ENCODE assay signal across 27 cellular contexts in the genomic region with DNA sequence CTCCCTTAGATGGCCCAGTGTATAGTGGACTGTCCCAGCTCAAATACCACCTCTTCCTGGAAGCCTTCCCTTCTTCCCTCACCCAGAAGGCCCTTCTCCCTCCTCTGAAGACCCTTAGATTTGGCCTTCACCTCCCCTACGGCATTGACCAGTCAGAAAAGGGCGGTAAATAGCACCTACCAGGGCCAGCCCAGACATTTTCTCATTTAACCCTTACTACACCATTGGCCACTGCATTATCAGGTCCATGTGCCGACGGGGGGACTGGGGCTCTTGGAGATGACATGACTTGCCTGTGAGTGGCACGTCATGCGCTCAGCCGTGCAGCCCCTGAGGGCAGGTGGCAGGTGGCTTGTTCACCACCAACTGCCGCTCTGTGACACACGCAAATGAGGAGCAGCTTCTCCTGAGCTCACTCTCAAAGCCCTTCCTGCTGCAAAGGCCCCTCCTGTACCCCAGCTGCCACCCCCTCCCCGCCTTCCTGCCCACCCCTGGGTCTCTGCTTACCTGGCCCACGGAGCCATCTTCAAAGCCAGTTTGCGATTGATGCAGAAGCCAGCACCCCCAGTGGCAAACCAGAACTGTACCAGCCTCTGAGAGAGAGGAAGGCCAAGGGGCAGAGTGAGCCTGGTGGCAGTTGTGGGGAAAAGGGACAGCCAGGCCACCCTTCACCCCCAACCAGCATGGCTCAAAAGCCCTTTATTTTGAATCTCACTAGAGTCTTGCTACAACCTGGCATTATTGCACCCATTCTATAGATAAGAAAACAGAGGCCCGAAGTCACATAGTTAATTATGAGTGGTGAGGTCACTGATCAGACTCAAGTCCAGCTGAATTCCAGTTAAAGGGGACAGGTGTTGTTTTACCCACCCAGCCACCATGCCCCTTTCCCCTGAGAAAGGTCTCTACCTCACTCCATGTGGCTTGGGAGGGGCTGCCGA. TPM values are rescaled to one million over a fixed set of nuclear protein-coding genes. Genes with fewer than 3 reads are reported as not detected.
DNase-seq lines count a peak whose midpoint lies in the region; ATAC-seq and TF ChIP-seq lines count a peak whose summit lies in the region.
"Had no signal": no experiment of that assay in that cellular context is flagged by ENCODE, and none has a peak within 500 bp of the region (broad histone marks: within the 10 kb centered on the region; RNA-seq: fewer than 3 reads in every experiment).

No MANE protein-coding gene starts in this region.

- H3K27ac ChIP-seq in DOHH2 (ENCODE audit: low read depth, low read length) (peak overlapping the region; percentile 94), Peyer's patch (no peak overlapping the region)
- H3K27ac ChIP-seq: BLaER1 treated with 17β-estradiol and CSF1 and Interleukin-3, amounts not matched to agents 10 nM and 100 nM; body of pancreas; lower lobe of right lung; neural progenitor cell; RWPE1; uterus had no signal

- POLR2A ChIA-PET in naive thymus-derived CD8-positive, alpha-beta T cell (lab: Charles Lee): interaction anchor here (0.7 to 1.1 kb wide), 2 partner anchors 9 kb away, joined by 3 read pairs; a partner anchor contains a TSS

- no peak for TF ChIP-seq POLR2A in Peyer's patch (IDR thresholded peaks at IDR 0.05)

- H3K4me3 ChIP-seq in DOHH2 (ENCODE audit: low read length) (peak overlapping the region; percentile 61), Peyer's patch (no peak overlapping the region)
- H3K4me3 ChIP-seq: BLaER1 treated with 17β-estradiol and CSF1 and Interleukin-3, amounts not matched to agents 10 nM and 100 nM; body of pancreas; lower lobe of right lung; neural progenitor cell; uterus had no signal

- ATAC-seq in activated T-cell treated with anti-CD3 and anti-CD28 coated beads, Interleukin-2, amount 50 U/mL, for 72 hours (replicated peaks in 1 of 2): no peak
- ATAC-seq in T-helper 17 cell (no peak), HG02623 (IDR thresholded peaks at IDR 0.05; ENCODE audit: unreplicated experiment) (no peak)
- peak in 1 of 2 donors; percentile 35 for ATAC-seq in naive thymus-derived CD8-positive, alpha-beta T cell
- ATAC-seq: body of pancreas, esophagus mucosa, lower lobe of right lung had no signal

- H3K4me1 ChIP-seq in DOHH2 (ENCODE audit: control insufficient read depth, low read length) (peaks cover 100% of the 10 kb centered on the region), Peyer's patch (no peaks in the 10 kb centered on the region)
- H3K4me1 ChIP-seq: body of pancreas, neural progenitor cell, uterus had no signal

- peaks cover 80% of the 10 kb centered on the region for H3K79me2 ChIP-seq in DOHH2 (ENCODE audit: control insufficient read depth, low read length)

- H3K27me3 ChIP-seq in DOHH2 (ENCODE audit: control insufficient read depth, low read length): no peaks in the 10 kb centered on the region
- H3K27me3 ChIP-seq in Peyer's patch: no peaks in the 10 kb centered on the region
- H3K27me3 ChIP-seq: BLaER1 treated with 17β-estradiol and CSF1 and Interleukin-3, amounts not matched to agents 10 nM and 100 nM; body of pancreas; neural progenitor cell; uterus had no signal

- peaks cover 96% of the 10 kb centered on the region for H3K36me3 ChIP-seq in DOHH2 (ENCODE audit: control insufficient read depth, low read length)
- H3K36me3 ChIP-seq in Peyer's patch: peaks cover 0 to 44% (median 0%) of the 10 kb centered on the region in 3 donors
- H3K36me3 ChIP-seq: neural progenitor cell, uterus had no signal

- H3K4me3 Mint-ChIP-seq in activated T-cell treated with anti-CD3 and anti-CD28 coated beads, Interleukin-2, amount 50 U/mL, for 72 hours: no peak overlapping the region
- H3K4me3 Mint-ChIP-seq in T-helper 17 cell: no peak overlapping the region
- no peak overlapping the region for H3K4me3 Mint-ChIP-seq in naive thymus-derived CD8-positive, alpha-beta T cell
- H3K4me3 Mint-ChIP-seq: activated CD4-positive, alpha-beta memory T cell treated with anti-CD3 and anti-CD28 coated beads for 36 hours; neural progenitor cell had no signal

- peaks cover 8% of the 10 kb centered on the region for H3K4me1 Mint-ChIP-seq in activated T-cell treated with anti-CD3 and anti-CD28 coated beads, Interleukin-2, amount 50 U/mL, for 72 hours (ENCODE audit: low read depth)
- H3K4me1 Mint-ChIP-seq in T-helper 17 cell: peaks cover 11% of the 10 kb centered on the region
- H3K4me1 Mint-ChIP-seq in naive thymus-derived CD8-positive, alpha-beta T cell: peaks cover 8 to 31% (median 16%) of the 10 kb centered on the region in 4 donors
- H3K4me1 Mint-ChIP-seq: neural progenitor cell had no signal

- H4K20me1 ChIP-seq in DOHH2 (ENCODE audit: control insufficient read depth, insufficient read depth, low read depth, low read length): 0 out of 2 replicates have a peak, but pooled peaks cover 3% of the 10 kb centered on the region

- peaks cover 2 to 12% of the 10 kb centered on the region in 2 donors for H3K36me3 Mint-ChIP-seq in activated T-cell treated with anti-CD3 and anti-CD28 coated beads, Interleukin-2, amount 50 U/mL, for 72 hours (ENCODE audit: insufficient read depth in 2 of 2)
- H3K36me3 Mint-ChIP-seq in T-helper 17 cell (ENCODE audit: low read depth): peaks cover 3% of the 10 kb centered on the region
- peaks cover 0 to 84% (median 3%) of the 10 kb centered on the region in 3 donors for H3K36me3 Mint-ChIP-seq in naive thymus-derived CD8-positive, alpha-beta T cell
- H3K36me3 Mint-ChIP-seq: neural progenitor cell had no signal

- H3K9me3 Mint-ChIP-seq in activated T-cell treated with anti-CD3 and anti-CD28 coated beads, Interleukin-2, amount 50 U/mL, for 72 hours: no peaks in the 10 kb centered on the region
- no peaks in the 10 kb centered on the region for H3K9me3 Mint-ChIP-seq in naive thymus-derived CD8-positive, alpha-beta T cell
- H3K9me3 Mint-ChIP-seq: activated CD4-positive, alpha-beta memory T cell treated with anti-CD3 and anti-CD28 coated beads for 36 hours; neural progenitor cell had no signal

- H3K9me3 ChIP-seq in DOHH2 (ENCODE audit: control insufficient read depth, insufficient read depth, low read length) (no peaks in the 10 kb centered on the region), T-helper 17 cell (ENCODE audit: control insufficient read depth, low read length, poor library complexity, severe bottlenecking) (no peaks in the 10 kb centered on the region), Peyer's patch (no peaks in the 10 kb centered on the region)
- H3K9me3 ChIP-seq: BLaER1 treated with 17β-estradiol and CSF1 and Interleukin-3, amounts not matched to agents 10 nM and 100 nM; body of pancreas; lower lobe of right lung; uterus had no signal

- H3K9me2 ChIP-seq in DOHH2 (replicated peaks; ENCODE audit: control insufficient read depth, low read length): no peaks in the 10 kb centered on the region

- TF ChIP-seq CTCF in DOHH2 (IDR thresholded peaks at IDR 0.05; ENCODE audit: low read depth, low read length, poor library complexity, severe bottlenecking): peak; percentile 56
- no peak for TF ChIP-seq CTCF in Peyer's patch (IDR thresholded peaks at IDR 0.05)

- peak overlapping the region; percentile 50 for H3K27ac Mint-ChIP-seq in activated T-cell treated with anti-CD3 and anti-CD28 coated beads, Interleukin-2, amount 50 U/mL, for 72 hours
- H3K27ac Mint-ChIP-seq in T-helper 17 cell: peak overlapping the region; percentile 11
- peak overlapping the region in 9 of 10 donors; percentile 39 to 88 (median 68) for H3K27ac Mint-ChIP-seq in naive thymus-derived CD8-positive, alpha-beta T cell
- H3K27ac Mint-ChIP-seq: activated CD4-positive, alpha-beta memory T cell treated with anti-CD3 and anti-CD28 coated beads for 36 hours; neural progenitor cell; progenitor cell of endocrine pancreas had no signal

- DNase-seq in activated T-cell treated with anti-CD3 and anti-CD28 coated beads, Interleukin-2, amount 50 U/mL, for 72 hours: no peak
- no peak for DNase-seq in activated T-cell treated with anti-CD3 and anti-CD28 coated beads, Interleukin-2, amount 50 U/mL, for 48 hours
- DNase-seq in T-helper 17 cell: no peak
- DNase-seq in naive thymus-derived CD8-positive, alpha-beta T cell: no peak
- DNase-seq in Peyer's patch: no peak
- no peak for DNase-seq in activated gamma-delta T cell (lab: John Stamatoyannopoulos, UW)
- DNase-seq: activated CD4-positive, alpha-beta memory T cell treated with anti-CD3 and anti-CD28 coated beads for 36 hours; activated CD4-positive, CD25-positive, alpha-beta regulatory T cell; activated T-cell treated with anti-CD3 and anti-CD28 coated beads, Interleukin-2, amount 50 U/mL, for 1 hour; body of pancreas; effector CD4-positive, alpha-beta T cell; foreskin melanocyte; GF-D8; HCEC 1CT; KG1; lower lobe of right lung; MV-4-11; NCI-H2029; NCI-H446 treated with DMSO at 0.1 percent for 48 hours; uterus had no signal

- no peaks in the 10 kb centered on the region for H3K27me3 Mint-ChIP-seq in activated T-cell treated with anti-CD3 and anti-CD28 coated beads, Interleukin-2, amount 50 U/mL, for 72 hours (ENCODE audit: low read depth)
- H3K27me3 Mint-ChIP-seq in T-helper 17 cell: no peaks in the 10 kb centered on the region
- H3K27me3 Mint-ChIP-seq in naive thymus-derived CD8-positive, alpha-beta T cell: peaks cover 0 to under 1% (median 0%) of the 10 kb centered on the region in 5 donors
- H3K27me3 Mint-ChIP-seq: activated CD4-positive, alpha-beta memory T cell treated with anti-CD3 and anti-CD28 coated beads for 36 hours; progenitor cell of endocrine pancreas had no signal

- H3F3A ChIP-seq in DOHH2 (ENCODE audit: control insufficient read depth, insufficient read depth): peaks cover 32% of the 10 kb centered on the region

- H3K4me2 ChIP-seq in DOHH2 (ENCODE audit: low read length): peak overlapping the region; percentile 100
- H3K4me2 ChIP-seq: neural progenitor cell had no signal

RNA-seq across cellular contexts. Expression of a gene that starts 9.5 kb away (rescaled TPM):
- 100 to 1,000 TPM in 1 of 2 donors, 10 to 100 TPM in 1; 94.0 to 116 TPM for total RNA-seq in activated T-cell treated with anti-CD3 and anti-CD28 coated beads, Interleukin-2, amount 50 U/mL, for 72 hours
- total RNA-seq in T-helper 17 cell (100 to 1,000 TPM; 139 to 150 TPM), Peyer's patch (10 to 100 TPM; 12.4 to 47.0 (median 26.5) TPM)
- 100 to 1,000 TPM; 233 to 235 TPM for total RNA-seq in naive thymus-derived CD8-positive, alpha-beta T cell
- polyA plus RNA-seq in naive thymus-derived CD8-positive, alpha-beta T cell: 100 to 1,000 TPM; 290 to 401 (median 329) TPM

RNA-seq across cellular contexts. Expression of a gene that starts 42.6 kb away (rescaled TPM):
- under 1 TPM in 1 of 2 donors, not detected in 1; 0.25 TPM for total RNA-seq in activated T-cell treated with anti-CD3 and anti-CD28 coated beads, Interleukin-2, amount 50 U/mL, for 72 hours
- total RNA-seq in T-helper 17 cell: under 1 TPM; 0.12 to 0.31 TPM
- total RNA-seq in naive thymus-derived CD8-positive, alpha-beta T cell: 1 to 10 TPM; 1.2 to 1.4 TPM
- polyA plus RNA-seq in naive thymus-derived CD8-positive, alpha-beta T cell: under 1 TPM in 1 of 3 donors, not detected in 2; 0.22 TPM
- total RNA-seq in Peyer's patch: 100 to 1,000 TPM in 3 of 4 donors, 10 to 100 TPM in 1; 74.3 to 142 (median 123) TPM

RNA-seq across cellular contexts. Expression of a gene that starts 49.4 kb away (rescaled TPM):
- under 1 TPM; 0.58 to 0.62 TPM for total RNA-seq in activated T-cell treated with anti-CD3 and anti-CD28 coated beads, Interleukin-2, amount 50 U/mL, for 72 hours
- total RNA-seq in T-helper 17 cell (under 1 TPM; 0.10 to 0.12 TPM), Peyer's patch (under 1 TPM in 1 of 4 donors, not detected in 3; under 0.01 TPM)
- under 1 TPM; 0.55 to 0.88 TPM for total RNA-seq in naive thymus-derived CD8-positive, alpha-beta T cell
- not detected for polyA plus RNA-seq in naive thymus-derived CD8-positive, alpha-beta T cell
- total RNA-seq: esophagus mucosa had no signal

Comparison
In these comparisons a context has a peak if more than half of its experiments do, and no peak if none do; other contexts are left out.
1. H3K27ac Mint-ChIP-seq: peak in every context shown above with its lines; median percentile 68 in naive thymus-derived CD8-positive, alpha-beta T cell; 50 in activated T-cell treated with anti-CD3 and anti-CD28 coated beads, Interleukin-2, amount 50 U/mL, for 72 hours; 11 in T-helper 17 cell.
2. RNA of a gene that starts 42.6 kb away (total RNA-seq): 74.3 to 142 TPM in Peyer's patch; 1.2 to 1.4 TPM in naive thymus-derived CD8-positive, alpha-beta T cell, 0.12 to 0.31 TPM in T-helper 17 cell and 0.25 TPM in activated T-cell treated with anti-CD3 and anti-CD28 coated beads, Interleukin-2, amount 50 U/mL, for 72 hours; every median in the first group is over 10 times any median in the second.